Comparison of ENCODE assay signal across 13 cellular contexts in genomic region chr6:32045811-32046449, GRCh38. TPM values are rescaled to one million over a fixed set of nuclear protein-coding genes. Genes with fewer than 3 reads are reported as not detected.
A peak's percentile ranks its signal among the peaks of the same experiment; 100 is the strongest.
DNase-seq lines count a peak whose midpoint lies in the region; ATAC-seq and TF ChIP-seq lines count a peak whose summit lies in the region.
"Had no signal": no experiment of that assay in that cellular context is flagged by ENCODE, and none has a peak within 500 bp of the region (broad histone marks: within the 10 kb centered on the region; RNA-seq: fewer than 3 reads in every experiment).

No MANE protein-coding gene starts in this region.

- CTCF ChIA-PET in WTC11 (lab: Charles Lee): interaction anchor here (0.6 to 3.5 kb wide), 7 partner anchors 9 to 150 kb away, joined by 3 to 23 read pairs (median 3); no protein-coding TSS in a partner anchor

- H3K27me3 ChIP-seq in ACC112 (ENCODE audit: insufficient read depth, low read length) (no peaks in the 10 kb centered on the region), adrenal gland (no peaks in the 10 kb centered on the region), heart right ventricle (no peaks in the 10 kb centered on the region)

- H3K4me3 ChIP-seq in ACC112 (ENCODE audit: low read depth, low read length): peak overlapping the region; percentile 63
- H3K4me3 ChIP-seq in adrenal gland: no peak overlapping the region
- no peak overlapping the region for H3K4me3 ChIP-seq in heart right ventricle

- DNase-seq in adrenal gland: peak; percentile 77 to 94 (median 93)
- peak in 1 of 2 donors; percentile 44 for DNase-seq in heart right ventricle
- peak; percentile 89 for DNase-seq in posterior vena cava (ENCODE audit: low spot score)
- no peak for DNase-seq in activated T-helper 2 cell treated with anti-CD3 and anti-CD28 coated beads, Interferon-gamma antibody, Interleukin-2, Interleukin-4, amounts not matched to agents 10 μg/mL and 5 μg/mL and 100 μg/mL, durations not matched to agents 14 hours and 24 hours and 36 hours (ENCODE audit: low spot score)
- no peak for DNase-seq in WTC11 (ENCODE audit: low spot score)
- no peak for DNase-seq in CD1c-positive myeloid dendritic cell (ENCODE audit: extremely low spot score)
- DNase-seq: activated CD4-positive, alpha-beta T cell treated with anti-CD3 and anti-CD28 coated beads for 36 hours; amniotic stem cell; MM.1S had no signal

- no peak overlapping the region for H3K27ac Mint-ChIP-seq in activated T-helper 2 cell treated with anti-CD3 and anti-CD28 coated beads, Interferon-gamma antibody, Interleukin-2, Interleukin-4, amounts not matched to agents 10 μg/mL and 5 μg/mL and 100 μg/mL, durations not matched to agents 14 hours and 24 hours and 36 hours
- no peak overlapping the region for H3K27ac Mint-ChIP-seq in WTC11
- H3K27ac Mint-ChIP-seq: activated CD4-positive, alpha-beta T cell treated with anti-CD3 and anti-CD28 coated beads for 36 hours; natural killer cell treated with Interleukin-12 subunit alpha and Interleukin-12 subunit beta and Interleukin-15 and Interleukin-18, amount 100 ng/mL, for 72 hours had no signal

- TF ChIP-seq POLR2A in adrenal gland (IDR thresholded peaks at IDR 0.05): peak in 1 of 2 donors; percentile 56

- intact Hi-C loops in adrenal gland (cut with DNase I): no loop called here
- intact Hi-C loops in heart right ventricle (cut with DNase I): no loop called here
- intact Hi-C loops in posterior vena cava (cut with DNase I): no loop called here
- intact Hi-C loops in activated T-helper 2 cell treated with anti-CD3 and anti-CD28 coated beads, Interferon-gamma antibody, Interleukin-2, Interleukin-4, amounts not matched to agents 10 μg/mL and 5 μg/mL and 100 μg/mL, durations not matched to agents 14 hours and 24 hours and 36 hours (cut with micrococcal nuclease): no loop called here

- POLR2A ChIA-PET in WTC11 (lab: Charles Lee): no interaction called here

- no peak overlapping the region for H3K4me3 Mint-ChIP-seq in activated T-helper 2 cell treated with anti-CD3 and anti-CD28 coated beads, Interferon-gamma antibody, Interleukin-2, Interleukin-4, amounts not matched to agents 10 μg/mL and 5 μg/mL and 100 μg/mL, durations not matched to agents 14 hours and 24 hours and 36 hours (ENCODE audit: low read depth)
- H3K4me3 Mint-ChIP-seq in WTC11: no peak overlapping the region
- H3K4me3 Mint-ChIP-seq: activated CD4-positive, alpha-beta T cell treated with anti-CD3 and anti-CD28 coated beads for 36 hours; natural killer cell treated with Interleukin-12 subunit alpha and Interleukin-12 subunit beta and Interleukin-15 and Interleukin-18, amount 100 ng/mL, for 72 hours had no signal

- ATAC-seq in heart right ventricle: peak in 5 of 8 donors; percentile 1 to 9 (median 2)
- ATAC-seq in WTC11: no peak
- ATAC-seq in GM19351 (IDR thresholded peaks at IDR 0.05; ENCODE audit: unreplicated experiment): no peak
- ATAC-seq: activated CD4-positive, alpha-beta T cell treated with anti-CD3 and anti-CD28 coated beads for 36 hours; natural killer cell treated with Interleukin-12 subunit alpha and Interleukin-12 subunit beta and Interleukin-15 and Interleukin-18, amount 100 ng/mL, for 72 hours had no signal

- no peaks in the 10 kb centered on the region for H3K9me3 ChIP-seq in adrenal gland (replicated peaks in 1 of 3)
- no peaks in the 10 kb centered on the region for H3K9me3 ChIP-seq in heart right ventricle

- TF ChIP-seq CTCF in adrenal gland (IDR thresholded peaks at IDR 0.05) (no peak), heart right ventricle (IDR thresholded peaks at IDR 0.05) (no peak), WTC11 (IDR thresholded peaks at IDR 0.05) (no peak)

- H2AFZ ChIP-seq in ACC112 (ENCODE audit: low read length, unreplicated experiment): no peak overlapping the region

- no peaks in the 10 kb centered on the region for H3K36me3 Mint-ChIP-seq in activated T-helper 2 cell treated with anti-CD3 and anti-CD28 coated beads, Interferon-gamma antibody, Interleukin-2, Interleukin-4, amounts not matched to agents 10 μg/mL and 5 μg/mL and 100 μg/mL, durations not matched to agents 14 hours and 24 hours and 36 hours (ENCODE audit: low read depth)
- H3K36me3 Mint-ChIP-seq in WTC11: no peaks in the 10 kb centered on the region
- H3K36me3 Mint-ChIP-seq: natural killer cell treated with Interleukin-12 subunit alpha and Interleukin-12 subunit beta and Interleukin-15 and Interleukin-18, amount 100 ng/mL, for 72 hours had no signal

- H3K27me3 Mint-ChIP-seq in activated T-helper 2 cell treated with anti-CD3 and anti-CD28 coated beads, Interferon-gamma antibody, Interleukin-2, Interleukin-4, amounts not matched to agents 10 μg/mL and 5 μg/mL and 100 μg/mL, durations not matched to agents 14 hours and 24 hours and 36 hours (ENCODE audit: low read depth): no peaks in the 10 kb centered on the region
- H3K27me3 Mint-ChIP-seq in WTC11 (ENCODE audit: low read depth): no peaks in the 10 kb centered on the region; the same call in 1 of the 2 replicates
- H3K27me3 Mint-ChIP-seq: activated CD4-positive, alpha-beta T cell treated with anti-CD3 and anti-CD28 coated beads for 36 hours had no signal

- no peaks in the 10 kb centered on the region for H3K4me1 Mint-ChIP-seq in activated T-helper 2 cell treated with anti-CD3 and anti-CD28 coated beads, Interferon-gamma antibody, Interleukin-2, Interleukin-4, amounts not matched to agents 10 μg/mL and 5 μg/mL and 100 μg/mL, durations not matched to agents 14 hours and 24 hours and 36 hours (ENCODE audit: low read depth)
- peaks cover 2% of the 10 kb centered on the region; the same call in 1 of the 2 replicates for H3K4me1 Mint-ChIP-seq in WTC11

- 42 to 61% (median 51%) methylated on average over 4 to 22 of the region's 22 CpGs for WGBS in adrenal gland, 4 donors
- 75 to 76% methylated on average over 22 of the region's 22 CpGs for WGBS in heart right ventricle, 2 donors

- no peaks in the 10 kb centered on the region for H3K9me3 Mint-ChIP-seq in activated T-helper 2 cell treated with anti-CD3 and anti-CD28 coated beads, Interferon-gamma antibody, Interleukin-2, Interleukin-4, amounts not matched to agents 10 μg/mL and 5 μg/mL and 100 μg/mL, durations not matched to agents 14 hours and 24 hours and 36 hours
- H3K9me3 Mint-ChIP-seq in WTC11: no peaks in the 10 kb centered on the region
- H3K9me3 Mint-ChIP-seq: natural killer cell treated with Interleukin-12 subunit alpha and Interleukin-12 subunit beta and Interleukin-15 and Interleukin-18, amount 100 ng/mL, for 72 hours had no signal

- H3K36me3 ChIP-seq in ACC112 (ENCODE audit: insufficient read depth, low read length) (no peaks in the 10 kb centered on the region), adrenal gland (replicated peaks in 1 of 2) (no peaks in the 10 kb centered on the region), heart right ventricle (peaks cover 0 to 50% (median 0%) of the 10 kb centered on the region in 9 donors)

- H3K79me2 ChIP-seq in ACC112 (ENCODE audit: control insufficient read depth, insufficient read depth, low read length, unreplicated experiment): no peaks in the 10 kb centered on the region

- H3K27ac ChIP-seq in ACC112 (ENCODE audit: low read depth, low read length) (peak overlapping the region; percentile 96), adrenal gland (peak overlapping the region; percentile 65 to 96 (median 93)), heart right ventricle (peak overlapping the region in 9 of 10 donors; percentile 50 to 87 (median 79))

- peaks cover 28% of the 10 kb centered on the region for H3K4me1 ChIP-seq in ACC112 (ENCODE audit: control insufficient read depth, insufficient read depth, low read length, unreplicated experiment)
- H3K4me1 ChIP-seq in adrenal gland (replicated peaks in 1 of 2): peaks cover 24 to 31% of the 10 kb centered on the region in 2 donors
- peaks cover 7 to 32% (median 26%) of the 10 kb centered on the region in 9 donors for H3K4me1 ChIP-seq in heart right ventricle

TF ChIP-seq in WTC11, 78 proteins besides CTCF, POLR2A, EP300 and RAD21 (continues in another document):
- no peak for TF ChIP-seq ZNF138 (CRISPR knock-in tag; conservative IDR thresholded peaks at IDR 0.05)
- no peak for TF ChIP-seq NFE2L1 (CRISPR knock-in tag; IDR thresholded peaks at IDR 0.05)
- TF ChIP-seq ZNF425 (CRISPR knock-in tag; conservative IDR thresholded peaks at IDR 0.05): no peak

RNA-seq across cellular contexts. Expression of gene CYP21A2, which starts 7.7 kb away (rescaled TPM):
- 1,000 to 10,000 TPM in 7 of 8 donors, 100 to 1,000 TPM in 1; 780 to 6,352 (median 2,523) TPM for total RNA-seq in adrenal gland
- 1,000 to 10,000 TPM in 2 of 3 donors, 100 to 1,000 TPM in 1; 528 to 4,039 (median 2,532) TPM for polyA plus RNA-seq in adrenal gland
- total RNA-seq in heart right ventricle: 1 to 10 TPM in 2 of 10 donors, under 1 TPM in 3, not detected in 5; 0.26 to 1.9 (median 0.62) TPM
- polyA plus RNA-seq in heart right ventricle: under 1 TPM; 0.19 to 0.73 TPM
- 1 to 10 TPM in 1 of 2 donors, under 1 TPM in 1; 0.56 to 2.5 TPM for total RNA-seq in posterior vena cava
- total RNA-seq in activated T-helper 2 cell treated with anti-CD3 and anti-CD28 coated beads, Interferon-gamma antibody, Interleukin-2, Interleukin-4, amounts not matched to agents 10 μg/mL and 5 μg/mL and 100 μg/mL, durations not matched to agents 14 hours and 24 hours and 36 hours: 0.25 and 0.39 TPM in 2 replicates
- 1.2 to 1.5 TPM (median 1.4 TPM) in 3 replicates for total RNA-seq in WTC11 (2021)
- total RNA-seq: kidney epithelial cell had no signal

RNA-seq across cellular contexts. Expression of gene C4B, which starts 31.3 kb away (rescaled TPM):
- total RNA-seq in adrenal gland (1,000 to 10,000 TPM in 6 of 8 donors, 100 to 1,000 TPM in 2; 948 to 5,092 (median 1,465) TPM), heart right ventricle (100 to 1,000 TPM in 2 of 10 donors, 10 to 100 TPM in 8; 32.6 to 357 (median 60.3) TPM), posterior vena cava (100 to 1,000 TPM in 1 of 2 donors, 10 to 100 TPM in 1; 45.4 to 121 TPM), WTC11 (2021) (3.7 to 5.1 TPM (median 5.0 TPM) in 3 replicates)
- polyA plus RNA-seq in adrenal gland (1,000 to 10,000 TPM in 1 of 3 donors, 100 to 1,000 TPM in 2; 236 to 1,852 (median 796) TPM), heart right ventricle (10 to 100 TPM; 33.8 to 72.6 TPM)
- total RNA-seq in activated T-helper 2 cell treated with anti-CD3 and anti-CD28 coated beads, Interferon-gamma antibody, Interleukin-2, Interleukin-4, amounts not matched to agents 10 μg/mL and 5 μg/mL and 100 μg/mL, durations not matched to agents 14 hours and 24 hours and 36 hours: 2.9 and 4.2 TPM in 2 replicates

Comparison
In these comparisons a context has a peak if more than half of its experiments do, and no peak if none do; other contexts are left out.
1. DNase-seq: peak in adrenal gland (7 of 7) and posterior vena cava (single experiment); none in activated T-helper 2 cell treated with anti-CD3 and anti-CD28 coated beads, Interferon-gamma antibody, Interleukin-2, Interleukin-4, amounts not matched to agents 10 μg/mL and 5 μg/mL and 100 μg/mL, durations not matched to agents 14 hours and 24 hours and 36 hours (single experiment), WTC11 (single experiment) and CD1c-positive myeloid dendritic cell (single experiment).
2. ATAC-seq: peak in heart right ventricle (5 of 8); none in WTC11 (single experiment) and GM19351 (single experiment).
3. RNA of gene CYP21A2, which starts 7.7 kb away (total RNA-seq): 780 to 6,352 TPM in adrenal gland; 0.56 to 2.5 TPM in posterior vena cava, 1.2 to 1.5 TPM in WTC11, 0.26 to 1.9 TPM in heart right ventricle and 0.25 to 0.39 TPM in activated T-helper 2 cell treated with anti-CD3 and anti-CD28 coated beads, Interferon-gamma antibody, Interleukin-2, Interleukin-4, amounts not matched to agents 10 μg/mL and 5 μg/mL and 100 μg/mL, durations not matched to agents 14 hours and 24 hours and 36 hours; every median in the first group is over 100 times any median in the second.
4. Peak in every context shown above with its lines, with median percentiles within 50 percentile points of each other: H3K27ac ChIP-seq.